In the genomic region with DNA sequence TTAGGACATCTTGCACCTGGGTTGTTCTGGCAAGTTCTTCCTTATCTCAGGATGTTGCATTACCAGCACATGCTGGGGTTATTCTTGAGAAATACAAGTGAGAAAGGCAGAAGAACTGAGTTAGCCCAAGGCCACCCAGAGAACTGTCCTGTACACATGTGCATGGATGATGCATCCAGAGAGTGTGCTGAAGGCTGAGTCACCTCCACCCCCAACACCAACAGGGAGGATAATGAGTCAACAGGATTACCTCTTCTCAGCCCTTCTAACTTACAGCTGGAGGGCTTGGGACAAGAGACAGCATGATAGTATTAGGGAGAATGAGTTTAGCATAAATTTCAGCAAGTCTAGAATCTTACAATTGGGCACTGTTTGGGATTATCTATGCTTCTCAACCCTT, we compare ENCODE assay signal across 1 cellular context.
TF ChIP-seq lines count a peak whose summit lies in the region.

No MANE protein-coding gene starts in this region.

TF ChIP-seq in GM23338, 12 proteins besides CTCF, POLR2A, EP300 and RAD21 (continued from another document):
- TF ChIP-seq, protein P1, sequence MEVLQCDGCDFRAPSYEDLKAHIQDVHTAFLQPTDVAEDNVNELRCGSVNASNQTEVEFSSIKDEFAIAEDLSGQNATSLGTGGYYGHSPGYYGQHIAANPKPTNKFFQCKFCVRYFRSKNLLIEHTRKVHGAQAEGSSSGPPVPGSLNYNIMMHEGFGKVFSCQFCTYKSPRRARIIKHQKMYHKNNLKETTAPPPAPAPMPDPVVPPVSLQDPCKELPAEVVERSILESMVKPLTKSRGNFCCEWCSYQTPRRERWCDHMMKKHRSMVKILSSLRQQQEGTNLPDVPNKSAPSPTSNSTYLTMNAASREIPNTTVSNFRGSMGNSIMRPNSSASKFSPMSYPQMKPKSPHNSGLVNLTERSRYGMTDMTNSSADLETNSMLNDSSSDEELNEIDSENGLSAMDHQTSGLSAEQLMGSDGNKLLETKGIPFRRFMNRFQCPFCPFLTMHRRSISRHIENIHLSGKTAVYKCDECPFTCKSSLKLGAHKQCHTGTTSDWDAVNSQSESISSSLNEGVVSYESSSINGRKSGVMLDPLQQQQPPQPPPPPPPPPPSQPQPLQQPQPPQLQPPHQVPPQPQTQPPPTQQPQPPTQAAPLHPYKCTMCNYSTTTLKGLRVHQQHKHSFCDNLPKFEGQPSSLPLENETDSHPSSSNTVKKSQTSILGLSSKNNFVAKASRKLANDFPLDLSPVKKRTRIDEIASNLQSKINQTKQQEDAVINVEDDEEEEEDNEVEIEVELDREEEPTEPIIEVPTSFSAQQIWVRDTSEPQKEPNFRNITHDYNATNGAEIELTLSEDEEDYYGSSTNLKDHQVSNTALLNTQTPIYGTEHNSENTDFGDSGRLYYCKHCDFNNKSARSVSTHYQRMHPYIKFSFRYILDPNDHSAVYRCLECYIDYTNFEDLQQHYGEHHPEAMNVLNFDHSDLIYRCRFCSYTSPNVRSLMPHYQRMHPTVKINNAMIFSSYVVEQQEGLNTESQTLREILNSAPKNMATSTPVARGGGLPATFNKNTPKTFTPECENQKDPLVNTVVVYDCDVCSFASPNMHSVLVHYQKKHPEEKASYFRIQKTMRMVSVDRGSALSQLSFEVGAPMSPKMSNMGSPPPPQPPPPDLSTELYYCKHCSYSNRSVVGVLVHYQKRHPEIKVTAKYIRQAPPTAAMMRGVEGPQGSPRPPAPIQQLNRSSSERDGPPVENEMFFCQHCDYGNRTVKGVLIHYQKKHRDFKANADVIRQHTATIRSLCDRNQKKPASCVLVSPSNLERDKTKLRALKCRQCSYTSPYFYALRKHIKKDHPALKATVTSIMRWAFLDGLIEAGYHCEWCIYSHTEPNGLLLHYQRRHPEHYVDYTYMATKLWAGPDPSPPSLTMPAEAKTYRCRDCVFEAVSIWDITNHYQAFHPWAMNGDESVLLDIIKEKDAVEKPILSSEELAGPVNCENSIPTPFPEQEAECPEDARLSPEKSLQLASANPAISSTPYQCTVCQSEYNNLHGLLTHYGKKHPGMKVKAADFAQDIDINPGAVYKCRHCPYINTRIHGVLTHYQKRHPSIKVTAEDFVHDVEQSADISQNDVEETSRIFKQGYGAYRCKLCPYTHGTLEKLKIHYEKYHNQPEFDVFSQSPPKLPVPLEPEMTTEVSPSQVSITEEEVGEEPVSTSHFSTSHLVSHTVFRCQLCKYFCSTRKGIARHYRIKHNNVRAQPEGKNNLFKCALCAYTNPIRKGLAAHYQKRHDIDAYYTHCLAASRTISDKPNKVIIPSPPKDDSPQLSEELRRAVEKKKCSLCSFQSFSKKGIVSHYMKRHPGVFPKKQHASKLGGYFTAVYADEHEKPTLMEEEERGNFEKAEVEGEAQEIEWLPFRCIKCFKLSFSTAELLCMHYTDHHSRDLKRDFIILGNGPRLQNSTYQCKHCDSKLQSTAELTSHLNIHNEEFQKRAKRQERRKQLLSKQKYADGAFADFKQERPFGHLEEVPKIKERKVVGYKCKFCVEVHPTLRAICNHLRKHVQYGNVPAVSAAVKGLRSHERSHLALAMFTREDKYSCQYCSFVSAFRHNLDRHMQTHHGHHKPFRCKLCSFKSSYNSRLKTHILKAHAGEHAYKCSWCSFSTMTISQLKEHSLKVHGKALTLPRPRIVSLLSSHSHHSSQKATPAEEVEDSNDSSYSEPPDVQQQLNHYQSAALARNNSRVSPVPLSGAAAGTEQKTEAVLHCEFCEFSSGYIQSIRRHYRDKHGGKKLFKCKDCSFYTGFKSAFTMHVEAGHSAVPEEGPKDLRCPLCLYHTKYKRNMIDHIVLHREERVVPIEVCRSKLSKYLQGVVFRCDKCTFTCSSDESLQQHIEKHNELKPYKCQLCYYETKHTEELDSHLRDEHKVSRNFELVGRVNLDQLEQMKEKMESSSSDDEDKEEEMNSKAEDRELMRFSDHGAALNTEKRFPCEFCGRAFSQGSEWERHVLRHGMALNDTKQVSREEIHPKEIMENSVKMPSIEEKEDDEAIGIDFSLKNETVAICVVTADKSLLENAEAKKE (CRISPR knock-in tag; IDR thresholded peaks at IDR 0.05), result no peak
- TF ChIP-seq NANOG (IDR thresholded peaks at IDR 0.05; ENCODE audit: borderline replicate concordance) (no peak), POLR2AphosphoS5 (IDR thresholded peaks at IDR 0.05; ENCODE audit: low read depth) (no peak), JUNB (IDR thresholded peaks at IDR 0.05; ENCODE audit: unreplicated experiment) (no peak), ZNF331 (CRISPR knock-in tag; IDR thresholded peaks at IDR 0.05; ENCODE audit: low read depth) (no peak), ZNF114 (CRISPR knock-in tag; IDR thresholded peaks at IDR 0.05) (no peak), EZH2phosphoT487 (IDR thresholded peaks at IDR 0.05; ENCODE audit: unreplicated experiment) (no peak), CREB1 (CRISPR knock-in tag; IDR thresholded peaks at IDR 0.05; ENCODE audit: low read depth) (no peak), EZH2 (IDR thresholded peaks at IDR 0.05; ENCODE audit: low read depth, unreplicated experiment) (no peak)
- TF ChIP-seq, protein P2, sequence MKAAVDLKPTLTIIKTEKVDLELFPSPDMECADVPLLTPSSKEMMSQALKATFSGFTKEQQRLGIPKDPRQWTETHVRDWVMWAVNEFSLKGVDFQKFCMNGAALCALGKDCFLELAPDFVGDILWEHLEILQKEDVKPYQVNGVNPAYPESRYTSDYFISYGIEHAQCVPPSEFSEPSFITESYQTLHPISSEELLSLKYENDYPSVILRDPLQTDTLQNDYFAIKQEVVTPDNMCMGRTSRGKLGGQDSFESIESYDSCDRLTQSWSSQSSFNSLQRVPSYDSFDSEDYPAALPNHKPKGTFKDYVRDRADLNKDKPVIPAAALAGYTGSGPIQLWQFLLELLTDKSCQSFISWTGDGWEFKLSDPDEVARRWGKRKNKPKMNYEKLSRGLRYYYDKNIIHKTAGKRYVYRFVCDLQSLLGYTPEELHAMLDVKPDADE (IDR thresholded peaks at IDR 0.05), result no peak
- TF ChIP-seq, protein P3, sequence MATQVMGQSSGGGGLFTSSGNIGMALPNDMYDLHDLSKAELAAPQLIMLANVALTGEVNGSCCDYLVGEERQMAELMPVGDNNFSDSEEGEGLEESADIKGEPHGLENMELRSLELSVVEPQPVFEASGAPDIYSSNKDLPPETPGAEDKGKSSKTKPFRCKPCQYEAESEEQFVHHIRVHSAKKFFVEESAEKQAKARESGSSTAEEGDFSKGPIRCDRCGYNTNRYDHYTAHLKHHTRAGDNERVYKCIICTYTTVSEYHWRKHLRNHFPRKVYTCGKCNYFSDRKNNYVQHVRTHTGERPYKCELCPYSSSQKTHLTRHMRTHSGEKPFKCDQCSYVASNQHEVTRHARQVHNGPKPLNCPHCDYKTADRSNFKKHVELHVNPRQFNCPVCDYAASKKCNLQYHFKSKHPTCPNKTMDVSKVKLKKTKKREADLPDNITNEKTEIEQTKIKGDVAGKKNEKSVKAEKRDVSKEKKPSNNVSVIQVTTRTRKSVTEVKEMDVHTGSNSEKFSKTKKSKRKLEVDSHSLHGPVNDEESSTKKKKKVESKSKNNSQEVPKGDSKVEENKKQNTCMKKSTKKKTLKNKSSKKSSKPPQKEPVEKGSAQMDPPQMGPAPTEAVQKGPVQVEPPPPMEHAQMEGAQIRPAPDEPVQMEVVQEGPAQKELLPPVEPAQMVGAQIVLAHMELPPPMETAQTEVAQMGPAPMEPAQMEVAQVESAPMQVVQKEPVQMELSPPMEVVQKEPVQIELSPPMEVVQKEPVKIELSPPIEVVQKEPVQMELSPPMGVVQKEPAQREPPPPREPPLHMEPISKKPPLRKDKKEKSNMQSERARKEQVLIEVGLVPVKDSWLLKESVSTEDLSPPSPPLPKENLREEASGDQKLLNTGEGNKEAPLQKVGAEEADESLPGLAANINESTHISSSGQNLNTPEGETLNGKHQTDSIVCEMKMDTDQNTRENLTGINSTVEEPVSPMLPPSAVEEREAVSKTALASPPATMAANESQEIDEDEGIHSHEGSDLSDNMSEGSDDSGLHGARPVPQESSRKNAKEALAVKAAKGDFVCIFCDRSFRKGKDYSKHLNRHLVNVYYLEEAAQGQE (IDR thresholded peaks at IDR 0.05; ENCODE audit: unreplicated experiment), result no peak
